In the genomic region with DNA sequence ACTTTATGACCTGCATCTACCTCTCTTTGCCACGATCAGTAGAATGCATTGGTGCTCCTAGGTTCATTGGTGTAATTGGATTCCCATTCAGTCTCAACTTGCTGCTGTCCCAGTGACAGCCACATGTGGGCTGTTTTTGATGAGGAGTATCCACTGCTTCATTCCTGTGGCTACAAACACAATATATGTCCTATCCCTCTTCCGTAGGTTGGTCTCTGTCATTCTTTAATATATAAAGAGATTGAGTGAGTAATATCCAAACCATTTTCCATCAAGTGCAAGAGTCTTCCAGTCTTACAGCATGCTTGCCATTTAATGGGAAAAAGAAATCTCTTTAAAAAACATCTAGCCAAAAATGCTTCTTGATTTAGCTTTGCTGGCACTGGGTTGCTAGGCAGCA, we compare ENCODE assay signal across 21 cellular contexts.
DNase-seq lines count a peak whose midpoint lies in the region; ATAC-seq and TF ChIP-seq lines count a peak whose summit lies in the region.
"Had no signal": no experiment of that assay in that cellular context is flagged by ENCODE, and none has a peak within 500 bp of the region (broad histone marks: within the 10 kb centered on the region; RNA-seq: fewer than 3 reads in every experiment).

No MANE protein-coding gene starts in this region.

- ATAC-seq in right cardiac atrium (no peak), foreskin keratinocyte (peak; percentile 89)
- ATAC-seq: A549; activated T-helper 17 cell treated with anti-CD3 and anti-CD28 coated beads, Interleukin-2, amount 50 U/mL, for 72 hours; CD8-positive, alpha-beta T cell; stimulated activated naive CD8-positive, alpha-beta T cell treated with anti-CD3 and anti-CD28 coated beads, Interleukin-15, amount 100 ng/mL, for 72 hours; upper lobe of right lung had no signal

- intact Hi-C loops in left ventricle myocardium inferior (cut with micrococcal nuclease), result no loop called here
- intact Hi-C loops in right cardiac atrium (cut with DNase I), result no loop called here
- intact Hi-C loops in vagina (cut with DNase I), result no loop called here
- intact Hi-C loops in ascending aorta (cut with DNase I), result no loop called here
- intact Hi-C loops in activated CD4-positive, alpha-beta T cell treated with anti-CD3 and anti-CD28 coated beads, Interleukin-2, amount 10 ng/mL, durations not matched to agents 24 days and 14 days (cut with micrococcal nuclease), result no loop called here

- TF ChIP-seq CTCF in left ventricle myocardium inferior (IDR thresholded peaks at IDR 0.05; ENCODE audit: borderline replicate concordance), result no peak
- TF ChIP-seq CTCF in foreskin keratinocyte (conservative IDR thresholded peaks at IDR 0.05), result peak; percentile 11
- TF ChIP-seq CTCF in vagina (IDR thresholded peaks at IDR 0.05), result no peak
- TF ChIP-seq CTCF in ascending aorta (IDR thresholded peaks at IDR 0.05), result no peak

- no peak overlapping the region for H3K4me3 Mint-ChIP-seq in activated CD4-positive, alpha-beta T cell treated with anti-CD3 and anti-CD28 coated beads, Interleukin-2, amount 10 ng/mL, durations not matched to agents 24 days and 14 days
- H3K4me3 Mint-ChIP-seq: activated T-helper 17 cell treated with anti-CD3 and anti-CD28 coated beads, Interleukin-2, amount 50 U/mL, for 72 hours; CD8-positive, alpha-beta T cell; nephron progenitor cell; stimulated activated naive CD8-positive, alpha-beta T cell treated with anti-CD3 and anti-CD28 coated beads, Interleukin-15, amount 100 ng/mL, for 72 hours; T-helper 1 cell treated with Interleukin-12 subunit alpha and Interleukin-12 subunit beta and Interleukin-4 antibody, amounts not matched to agents 30 μg/mL and 1 μg/mL, for 36 hours had no signal

- no peaks in the 10 kb centered on the region for H3K9me3 Mint-ChIP-seq in activated CD4-positive, alpha-beta T cell treated with anti-CD3 and anti-CD28 coated beads, Interleukin-2, amount 10 ng/mL, durations not matched to agents 24 days and 14 days

- peaks cover 4% of the 10 kb centered on the region for H3K4me1 Mint-ChIP-seq in activated CD4-positive, alpha-beta T cell treated with anti-CD3 and anti-CD28 coated beads, Interleukin-2, amount 10 ng/mL, durations not matched to agents 24 days and 14 days

- H3K4me3 ChIP-seq in left ventricle myocardium inferior (no peak overlapping the region), right cardiac atrium (ENCODE audit: low read length) (no peak overlapping the region), vagina (no peak overlapping the region), ascending aorta (no peak overlapping the region)
- H3K4me3 ChIP-seq: A549, adrenal gland, MG63, upper lobe of right lung had no signal

- H3K4me1 ChIP-seq in left ventricle myocardium inferior (peaks cover 30% of the 10 kb centered on the region), right cardiac atrium (ENCODE audit: control insufficient read depth, insufficient read depth, low read length) (peaks cover 8% of the 10 kb centered on the region), foreskin keratinocyte (peaks cover 9% of the 10 kb centered on the region), vagina (peaks cover 39% of the 10 kb centered on the region), ascending aorta (peaks cover 4 to 9% of the 10 kb centered on the region in 2 donors)
- H3K4me1 ChIP-seq: A549, upper lobe of right lung had no signal

- H3K27ac ChIP-seq in left ventricle myocardium inferior (replicated peaks) (peak overlapping the region; percentile 3), right cardiac atrium (ENCODE audit: low read length) (no peak overlapping the region), angular gyrus (ENCODE audit: low read depth, low read length) (peak overlapping the region; percentile 33), foreskin keratinocyte (no peak overlapping the region), vagina (peak overlapping the region; percentile 54), ascending aorta (no peak overlapping the region)
- H3K27ac ChIP-seq: A549, upper lobe of right lung had no signal

- peaks cover 1% of the 10 kb centered on the region for H3K27me3 Mint-ChIP-seq in activated CD4-positive, alpha-beta T cell treated with anti-CD3 and anti-CD28 coated beads, Interleukin-2, amount 10 ng/mL, durations not matched to agents 24 days and 14 days
- H3K27me3 Mint-ChIP-seq: activated T-helper 17 cell treated with anti-CD3 and anti-CD28 coated beads, Interleukin-2, amount 50 U/mL, for 72 hours; stimulated activated naive CD8-positive, alpha-beta T cell treated with anti-CD3 and anti-CD28 coated beads, Interleukin-15, amount 100 ng/mL, for 72 hours had no signal

- no peaks in the 10 kb centered on the region for H3K36me3 Mint-ChIP-seq in activated CD4-positive, alpha-beta T cell treated with anti-CD3 and anti-CD28 coated beads, Interleukin-2, amount 10 ng/mL, durations not matched to agents 24 days and 14 days (ENCODE audit: low read depth)

- 77% methylated on average over 2 of the region's 2 CpGs for WGBS in right cardiac atrium

- no peak overlapping the region for H3K27ac Mint-ChIP-seq in activated CD4-positive, alpha-beta T cell treated with anti-CD3 and anti-CD28 coated beads, Interleukin-2, amount 10 ng/mL, durations not matched to agents 24 days and 14 days
- H3K27ac Mint-ChIP-seq: activated T-helper 17 cell treated with anti-CD3 and anti-CD28 coated beads, Interleukin-2, amount 50 U/mL, for 72 hours; nephron progenitor cell; stimulated activated naive CD8-positive, alpha-beta T cell treated with anti-CD3 and anti-CD28 coated beads, Interleukin-15, amount 100 ng/mL, for 72 hours; T-helper 1 cell treated with Interleukin-12 subunit alpha and Interleukin-12 subunit beta and Interleukin-4 antibody, amounts not matched to agents 30 μg/mL and 1 μg/mL, for 36 hours had no signal

- H3K36me3 ChIP-seq in left ventricle myocardium inferior (peaks cover 10% of the 10 kb centered on the region), vagina (no peaks in the 10 kb centered on the region), ascending aorta (peaks cover 0 to 8% of the 10 kb centered on the region in 2 donors)
- H3K36me3 ChIP-seq: adrenal gland, MG63, upper lobe of right lung had no signal

- no peak for DNase-seq in left ventricle myocardium inferior
- DNase-seq in right cardiac atrium, result no peak
- peak; percentile 49 to 75 for DNase-seq in foreskin keratinocyte
- DNase-seq in vagina (ENCODE audit: extremely low spot score in 2 of 2), result no peak
- DNase-seq in ascending aorta (ENCODE audit: low spot score in 2 of 2), result no peak
- DNase-seq in islet precursor cell, result no peak
- DNase-seq in activated CD4-positive, alpha-beta T cell treated with anti-CD3 and anti-CD28 coated beads, Interleukin-2, amount 10 ng/mL, durations not matched to agents 24 days and 14 days, result no peak
- DNase-seq: CD8-positive, alpha-beta T cell; DMS79 treated with DMSO at 0.1 percent for 48 hours; mesendoderm; MG63; NCI-H1694 treated with DMSO at 0.1 percent for 48 hours; nephron progenitor cell; retina; stimulated activated naive CD8-positive, alpha-beta T cell treated with anti-CD3 and anti-CD28 coated beads, Interleukin-15, amount 100 ng/mL, for 72 hours; upper lobe of right lung had no signal

- TF ChIP-seq POLR2A in vagina (IDR thresholded peaks at IDR 0.05), result no peak

- H3K27me3 ChIP-seq in left ventricle myocardium inferior (ENCODE audit: low read depth), result no peaks in the 10 kb centered on the region
- no peaks in the 10 kb centered on the region for H3K27me3 ChIP-seq in right cardiac atrium (ENCODE audit: control insufficient read depth, insufficient read depth)
- no peaks in the 10 kb centered on the region for H3K27me3 ChIP-seq in foreskin keratinocyte
- no peaks in the 10 kb centered on the region for H3K27me3 ChIP-seq in vagina
- H3K27me3 ChIP-seq in ascending aorta, result no peaks in the 10 kb centered on the region
- H3K27me3 ChIP-seq: adrenal gland, MG63, upper lobe of right lung had no signal

- H3K9me3 ChIP-seq in left ventricle myocardium inferior (replicated peaks) (peaks cover 16% of the 10 kb centered on the region), right cardiac atrium (ENCODE audit: control insufficient read depth, low read length) (no peaks in the 10 kb centered on the region), vagina (no peaks in the 10 kb centered on the region), ascending aorta (no peaks in the 10 kb centered on the region)
- H3K9me3 ChIP-seq: A549, adrenal gland, upper lobe of right lung had no signal

Comparison
In these comparisons a context has a peak if more than half of its experiments do, and no peak if none do; other contexts are left out.
1. H3K27ac ChIP-seq: peak in left ventricle myocardium inferior (single experiment), angular gyrus (single experiment) and vagina (single experiment); none in right cardiac atrium (single experiment), foreskin keratinocyte (single experiment) and ascending aorta (0 of 2).
2. DNase-seq: peak in foreskin keratinocyte (2 of 2); none in left ventricle myocardium inferior (single experiment), right cardiac atrium (0 of 3), vagina (0 of 2), ascending aorta (0 of 2), islet precursor cell (single experiment) and activated CD4-positive, alpha-beta T cell treated with anti-CD3 and anti-CD28 coated beads, Interleukin-2, amount 10 ng/mL, durations not matched to agents 24 days and 14 days (single experiment).